In genomic region chr3:138434875-138435772, GRCh38 we compare ENCODE assay signal across 8 cellular contexts. TPM values are rescaled to one million over a fixed set of nuclear protein-coding genes. Genes with fewer than 3 reads are reported as not detected.
DNase-seq lines count a peak whose midpoint lies in the region; ATAC-seq and TF ChIP-seq lines count a peak whose summit lies in the region.

No MANE protein-coding gene starts in this region.

- H3K27ac ChIP-seq in AG04450 (ENCODE audit: low read depth, low read length) (no peak overlapping the region), breast epithelium (no peak overlapping the region), liver (ENCODE audit: low read depth in 1 of 2, low read length in 2 of 2) (no peak overlapping the region), thoracic aorta (no peak overlapping the region)

- CTCF ChIA-PET in AG04450 (lab: Charles Lee) = interaction anchor here (0.6 to 1.9 kb wide), 5 partner anchors 18 to 488 kb away, joined by 3 to 10 read pairs (median 3); partner anchors contain the start of gene DZIP1L

- no peak for DNase-seq in AG04450 (ENCODE audit: low read depth, low spot score)
- peak; percentile 55 for DNase-seq in HK-2 (ENCODE audit: unreplicated experiment)
- no peak for DNase-seq in breast epithelium (ENCODE audit: low spot score in 2 of 2)
- DNase-seq in thoracic aorta (ENCODE audit: low spot score) = no peak
- no peak for DNase-seq in Kasumi-1 (lab: John Stamatoyannopoulos, UW)
- DNase-seq in LoVo (ENCODE audit: low spot score) = no peak

- TF ChIP-seq CTCF in AG04450 (IDR thresholded peaks at IDR 0.05; ENCODE audit: low read depth, low read length) (no peak), breast epithelium (IDR thresholded peaks at IDR 0.05) (no peak), liver (IDR thresholded peaks at IDR 0.05; ENCODE audit: low read depth, low read length, missing input control) (no peak), thoracic aorta (IDR thresholded peaks at IDR 0.05) (no peak)

- H3K4me1 ChIP-seq in breast epithelium (no peaks in the 10 kb centered on the region), liver (ENCODE audit: control insufficient read depth in 4 of 4, insufficient read depth in 4 of 4, low read length in 3 of 4) (peaks cover 8 to 20% (median 14%) of the 10 kb centered on the region in 4 donors), thoracic aorta (ENCODE audit: control insufficient read depth in 1 of 2, low read depth in 2 of 2) (peaks cover 16 to 22% of the 10 kb centered on the region in 2 donors)

- intact Hi-C loops in breast epithelium (cut with DNase I; ENCODE audit: low total_unique reads) = no loop called here

- ATAC-seq in thoracic aorta (ENCODE audit: insufficient number of reproducible peaks, low FRiP score, low read depth) = no peak
- no peak for ATAC-seq in HG02588 (IDR thresholded peaks at IDR 0.05; ENCODE audit: unreplicated experiment)

- H3K4me3 ChIP-seq in AG04450 (ENCODE audit: low read depth, low read length) (peak overlapping the region; percentile 54), breast epithelium (peak overlapping the region; percentile 42 to 83 (median 63)), liver (ENCODE audit: low read depth in 1 of 3, low read length in 3 of 3) (peak overlapping the region; percentile 47 to 55 (median 50)), thoracic aorta (peak overlapping the region; percentile 82)

- H3K27me3 ChIP-seq in AG04450 (ENCODE audit: control insufficient read depth, insufficient read depth, low read length) = peaks cover 66% of the 10 kb centered on the region
- H3K27me3 ChIP-seq in breast epithelium = peaks cover 0 to 12% of the 10 kb centered on the region in 2 donors
- peaks cover 0 to 4% (median 2%) of the 10 kb centered on the region in 4 donors for H3K27me3 ChIP-seq in liver (ENCODE audit: control insufficient read depth in 4 of 4, insufficient read depth in 4 of 4, low read length in 3 of 4)
- no peaks in the 10 kb centered on the region for H3K27me3 ChIP-seq in thoracic aorta (replicated peaks; ENCODE audit: insufficient read depth)

- H3K9me3 ChIP-seq in AG04450 (ENCODE audit: control insufficient read depth, insufficient read depth, low read length) (peaks cover 11% of the 10 kb centered on the region), breast epithelium (no peaks in the 10 kb centered on the region), liver (ENCODE audit: control insufficient read depth in 4 of 4, low read length in 3 of 4) (no peaks in the 10 kb centered on the region), thoracic aorta (no peaks in the 10 kb centered on the region)

- POLR2A ChIA-PET in AG04450 (lab: Yijun Ruan, JAX) = interaction anchor here (0.7 to 1.4 kb wide), 2 partner anchors 18 to 87 kb away, joined by 3 to 4 read pairs; no protein-coding TSS in a partner anchor

- WGBS in liver = 9% methylated on average over 78 of the region's 78 CpGs

- TF ChIP-seq POLR2A in breast epithelium (IDR thresholded peaks at IDR 0.05) = no peak

- H3K9ac ChIP-seq in liver (ENCODE audit: low read depth in 1 of 2, low read length in 2 of 2) = no peak overlapping the region

- H3K36me3 ChIP-seq in breast epithelium = no peaks in the 10 kb centered on the region
- H3K36me3 ChIP-seq in liver (ENCODE audit: control insufficient read depth in 4 of 4, insufficient read depth in 3 of 4, low read depth in 1 of 4, low read length in 3 of 4) = no peaks in the 10 kb centered on the region
- H3K36me3 ChIP-seq in thoracic aorta = no peaks in the 10 kb centered on the region

- TF ChIP-seq RAD21 in liver (IDR thresholded peaks at IDR 0.05) = no peak

TF ChIP-seq in liver, 16 proteins besides CTCF, POLR2A, EP300 and RAD21:
- no peak for TF ChIP-seq EGR1 (IDR thresholded peaks at IDR 0.05; ENCODE audit: low read depth in 2 of 2)
- no peak for TF ChIP-seq TAF1 (conservative IDR thresholded peaks at IDR 0.05)
- TF ChIP-seq YY1 (IDR thresholded peaks at IDR 0.05) = no peak
- TF ChIP-seq NR2F2 (IDR thresholded peaks at IDR 0.05) = no peak
- no peak for TF ChIP-seq FOXA1 (IDR thresholded peaks at IDR 0.05)
- TF ChIP-seq, protein P1, sequence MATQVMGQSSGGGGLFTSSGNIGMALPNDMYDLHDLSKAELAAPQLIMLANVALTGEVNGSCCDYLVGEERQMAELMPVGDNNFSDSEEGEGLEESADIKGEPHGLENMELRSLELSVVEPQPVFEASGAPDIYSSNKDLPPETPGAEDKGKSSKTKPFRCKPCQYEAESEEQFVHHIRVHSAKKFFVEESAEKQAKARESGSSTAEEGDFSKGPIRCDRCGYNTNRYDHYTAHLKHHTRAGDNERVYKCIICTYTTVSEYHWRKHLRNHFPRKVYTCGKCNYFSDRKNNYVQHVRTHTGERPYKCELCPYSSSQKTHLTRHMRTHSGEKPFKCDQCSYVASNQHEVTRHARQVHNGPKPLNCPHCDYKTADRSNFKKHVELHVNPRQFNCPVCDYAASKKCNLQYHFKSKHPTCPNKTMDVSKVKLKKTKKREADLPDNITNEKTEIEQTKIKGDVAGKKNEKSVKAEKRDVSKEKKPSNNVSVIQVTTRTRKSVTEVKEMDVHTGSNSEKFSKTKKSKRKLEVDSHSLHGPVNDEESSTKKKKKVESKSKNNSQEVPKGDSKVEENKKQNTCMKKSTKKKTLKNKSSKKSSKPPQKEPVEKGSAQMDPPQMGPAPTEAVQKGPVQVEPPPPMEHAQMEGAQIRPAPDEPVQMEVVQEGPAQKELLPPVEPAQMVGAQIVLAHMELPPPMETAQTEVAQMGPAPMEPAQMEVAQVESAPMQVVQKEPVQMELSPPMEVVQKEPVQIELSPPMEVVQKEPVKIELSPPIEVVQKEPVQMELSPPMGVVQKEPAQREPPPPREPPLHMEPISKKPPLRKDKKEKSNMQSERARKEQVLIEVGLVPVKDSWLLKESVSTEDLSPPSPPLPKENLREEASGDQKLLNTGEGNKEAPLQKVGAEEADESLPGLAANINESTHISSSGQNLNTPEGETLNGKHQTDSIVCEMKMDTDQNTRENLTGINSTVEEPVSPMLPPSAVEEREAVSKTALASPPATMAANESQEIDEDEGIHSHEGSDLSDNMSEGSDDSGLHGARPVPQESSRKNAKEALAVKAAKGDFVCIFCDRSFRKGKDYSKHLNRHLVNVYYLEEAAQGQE (IDR thresholded peaks at IDR 0.05) = no peak
- TF ChIP-seq GABPA (IDR thresholded peaks at IDR 0.05 in 1 of 2, conservative IDR thresholded peaks at IDR 0.05 in 1 of 2) = no peak
- TF ChIP-seq HNF4A (conservative IDR thresholded peaks at IDR 0.05) = no peak
- no peak for TF ChIP-seq FOXA2 (IDR thresholded peaks at IDR 0.05)
- no peak for TF ChIP-seq SP1 (IDR thresholded peaks at IDR 0.05)
- no peak for TF ChIP-seq RXRA (IDR thresholded peaks at IDR 0.05)

RNA-seq across cellular contexts. Expression of gene ESYT3, which starts 0.7 kb away (rescaled TPM):
- polyA plus RNA-seq in AG04450 (2011; rRNA removed) (0.01 TPM in 1 of 2 replicates, not detected in the other), liver (under 1 TPM; 0.06 to 0.07 TPM)
- polyA minus RNA-seq in AG04450 (2011; rRNA and poly(A)+ RNA removed) = not detected in 2 replicates
- total RNA-seq in breast epithelium (1 to 10 TPM in 2 of 3 donors, under 1 TPM in 1; 0.32 to 4.2 (median 2.3) TPM), liver (under 1 TPM; under 0.01 to 0.05 TPM), thoracic aorta (1 to 10 TPM; 1.9 to 7.1 TPM)
